ENCODE assay signal across 1 cellular context in the genomic region with DNA sequence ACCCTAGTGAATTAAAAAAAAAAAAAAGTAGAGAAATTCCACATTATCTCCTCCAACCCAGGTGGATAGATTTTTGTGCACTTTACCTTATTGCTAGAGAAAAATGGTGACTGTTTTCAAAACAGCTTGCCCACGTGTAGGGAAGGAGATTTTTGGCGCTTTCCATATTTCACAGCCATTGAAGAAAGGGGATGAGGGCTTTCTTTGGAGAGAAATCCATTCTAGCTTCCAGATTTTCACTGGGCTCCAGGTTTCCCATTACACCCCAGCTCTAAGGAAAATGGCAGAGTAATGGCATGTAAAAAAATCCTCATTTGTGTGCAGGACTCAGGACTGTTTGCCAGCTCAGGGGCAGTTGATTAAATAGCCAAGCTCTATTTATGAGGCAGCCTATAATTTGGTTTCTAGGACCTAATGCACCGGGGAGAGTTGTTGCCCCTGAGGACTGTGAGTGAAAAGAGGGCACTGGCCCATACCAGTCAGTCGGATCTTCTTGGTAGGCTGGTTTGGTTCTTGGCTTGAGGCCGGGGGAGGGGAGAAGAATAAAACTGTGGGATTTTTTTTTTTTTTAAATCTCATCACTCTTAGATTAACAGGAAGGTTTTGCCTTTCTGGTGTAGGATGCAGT.
TF ChIP-seq lines count a peak whose summit lies in the region.

No MANE protein-coding gene starts in this region.

TF ChIP-seq in WTC11, 78 proteins besides CTCF, POLR2A, EP300 and RAD21 (continued from another document):
- TF ChIP-seq E2F5 (CRISPR knock-in tag; IDR thresholded peaks at IDR 0.05) (no peak), ZBTB21 (CRISPR knock-in tag; IDR thresholded peaks at IDR 0.05; ENCODE audit: borderline replicate concordance) (no peak), MXD4 (CRISPR knock-in tag; IDR thresholded peaks at IDR 0.05; ENCODE audit: borderline replicate concordance) (no peak), ZNF138 (CRISPR knock-in tag; conservative IDR thresholded peaks at IDR 0.05) (no peak), OVOL2 (CRISPR knock-in tag; IDR thresholded peaks at IDR 0.05; ENCODE audit: borderline replicate concordance) (no peak)
TF ChIP-seq in WTC11: peak in this region for 0.
